1 cellular context compared by ENCODE assay signal in the genomic region with DNA sequence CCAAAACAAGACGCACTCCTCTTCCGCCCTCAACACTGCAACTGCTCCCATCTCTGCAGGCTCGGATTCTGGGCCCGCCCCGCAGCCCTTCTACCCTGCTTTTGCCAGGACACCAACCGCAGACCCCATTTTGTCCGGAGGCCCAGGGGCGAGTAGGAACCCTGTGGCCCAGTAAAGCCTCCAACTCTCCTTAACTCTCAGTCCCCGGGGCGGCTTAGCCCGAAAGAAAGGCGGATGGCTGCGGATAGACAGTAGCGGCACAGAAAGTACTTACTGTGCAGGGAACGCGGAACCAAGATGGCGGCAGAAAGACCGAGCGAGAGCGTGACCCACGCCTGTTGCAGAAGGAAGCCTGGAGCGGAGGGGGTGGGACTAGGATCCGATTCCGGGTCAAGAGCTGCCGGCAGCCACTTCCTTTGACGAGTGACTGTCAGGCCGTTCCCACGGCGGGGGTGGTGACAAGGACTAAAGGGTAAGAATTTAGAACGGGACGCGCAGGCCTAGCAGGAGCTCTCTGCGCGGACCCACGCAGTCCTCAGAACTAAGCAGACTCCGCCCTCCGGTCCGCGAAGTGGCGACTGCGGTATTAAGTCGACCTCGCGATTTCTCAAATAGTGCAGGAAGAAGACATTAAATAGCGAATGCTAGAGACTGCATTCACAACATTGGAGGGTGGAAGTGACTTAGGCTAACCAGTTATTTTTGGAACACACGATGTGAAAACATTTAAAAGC.
TF ChIP-seq lines count a peak whose summit lies in the region.

TSS of gene NACA (minus strand) at position 311 of the 734 bp plus-strand sequence. CDS start 778 bp downstream, outside the sequence.

TF ChIP-seq in HepG2, 621 proteins besides CTCF, POLR2A, EP300 and RAD21 (continued from another document and continues in another):
- TF ChIP-seq, protein P1, sequence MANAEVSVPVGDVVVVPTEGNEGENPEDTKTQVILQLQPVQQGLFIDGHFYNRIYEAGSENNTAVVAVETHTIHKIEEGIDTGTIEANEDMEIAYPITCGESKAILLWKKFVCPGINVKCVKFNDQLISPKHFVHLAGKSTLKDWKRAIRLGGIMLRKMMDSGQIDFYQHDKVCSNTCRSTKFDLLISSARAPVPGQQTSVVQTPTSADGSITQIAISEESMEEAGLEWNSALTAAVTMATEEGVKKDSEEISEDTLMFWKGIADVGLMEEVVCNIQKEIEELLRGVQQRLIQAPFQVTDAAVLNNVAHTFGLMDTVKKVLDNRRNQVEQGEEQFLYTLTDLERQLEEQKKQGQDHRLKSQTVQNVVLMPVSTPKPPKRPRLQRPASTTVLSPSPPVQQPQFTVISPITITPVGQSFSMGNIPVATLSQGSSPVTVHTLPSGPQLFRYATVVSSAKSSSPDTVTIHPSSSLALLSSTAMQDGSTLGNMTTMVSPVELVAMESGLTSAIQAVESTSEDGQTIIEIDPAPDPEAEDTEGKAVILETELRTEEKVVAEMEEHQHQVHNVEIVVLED (CRISPR knock-in tag; IDR thresholded peaks at IDR 0.05; ENCODE audit: borderline replicate concordance): peak; percentile 96
- no peak for TF ChIP-seq ZNF724P (CRISPR knock-in tag; IDR thresholded peaks at IDR 0.05; ENCODE audit: borderline replicate concordance)
- 0 out of 2 replicates have a peak, but pooled peaks have one; percentile 51 for TF ChIP-seq KLF9 (CRISPR knock-in tag; IDR thresholded peaks at IDR 0.05; ENCODE audit: low read depth)
- TF ChIP-seq ZNF570 (CRISPR knock-in tag; IDR thresholded peaks at IDR 0.05; ENCODE audit: borderline replicate concordance): no peak
- TF ChIP-seq ZKSCAN8 (CRISPR knock-in tag; IDR thresholded peaks at IDR 0.05; ENCODE audit: borderline replicate concordance): 0 out of 2 replicates have a peak, but pooled peaks have one; percentile 13
- no peak for TF ChIP-seq RFX1 (IDR thresholded peaks at IDR 0.05)
- TF ChIP-seq CHD4 (IDR thresholded peaks at IDR 0.05; ENCODE audit: borderline replicate concordance, low read length): no peak
- peak; percentile 99 for TF ChIP-seq DMAP1 (CRISPR knock-in tag; IDR thresholded peaks at IDR 0.05)
- TF ChIP-seq ZNF383 (CRISPR knock-in tag; IDR thresholded peaks at IDR 0.05; ENCODE audit: borderline replicate concordance): no peak
- no peak for TF ChIP-seq TEAD2 (CRISPR knock-in tag; IDR thresholded peaks at IDR 0.05)
- TF ChIP-seq, protein P2, sequence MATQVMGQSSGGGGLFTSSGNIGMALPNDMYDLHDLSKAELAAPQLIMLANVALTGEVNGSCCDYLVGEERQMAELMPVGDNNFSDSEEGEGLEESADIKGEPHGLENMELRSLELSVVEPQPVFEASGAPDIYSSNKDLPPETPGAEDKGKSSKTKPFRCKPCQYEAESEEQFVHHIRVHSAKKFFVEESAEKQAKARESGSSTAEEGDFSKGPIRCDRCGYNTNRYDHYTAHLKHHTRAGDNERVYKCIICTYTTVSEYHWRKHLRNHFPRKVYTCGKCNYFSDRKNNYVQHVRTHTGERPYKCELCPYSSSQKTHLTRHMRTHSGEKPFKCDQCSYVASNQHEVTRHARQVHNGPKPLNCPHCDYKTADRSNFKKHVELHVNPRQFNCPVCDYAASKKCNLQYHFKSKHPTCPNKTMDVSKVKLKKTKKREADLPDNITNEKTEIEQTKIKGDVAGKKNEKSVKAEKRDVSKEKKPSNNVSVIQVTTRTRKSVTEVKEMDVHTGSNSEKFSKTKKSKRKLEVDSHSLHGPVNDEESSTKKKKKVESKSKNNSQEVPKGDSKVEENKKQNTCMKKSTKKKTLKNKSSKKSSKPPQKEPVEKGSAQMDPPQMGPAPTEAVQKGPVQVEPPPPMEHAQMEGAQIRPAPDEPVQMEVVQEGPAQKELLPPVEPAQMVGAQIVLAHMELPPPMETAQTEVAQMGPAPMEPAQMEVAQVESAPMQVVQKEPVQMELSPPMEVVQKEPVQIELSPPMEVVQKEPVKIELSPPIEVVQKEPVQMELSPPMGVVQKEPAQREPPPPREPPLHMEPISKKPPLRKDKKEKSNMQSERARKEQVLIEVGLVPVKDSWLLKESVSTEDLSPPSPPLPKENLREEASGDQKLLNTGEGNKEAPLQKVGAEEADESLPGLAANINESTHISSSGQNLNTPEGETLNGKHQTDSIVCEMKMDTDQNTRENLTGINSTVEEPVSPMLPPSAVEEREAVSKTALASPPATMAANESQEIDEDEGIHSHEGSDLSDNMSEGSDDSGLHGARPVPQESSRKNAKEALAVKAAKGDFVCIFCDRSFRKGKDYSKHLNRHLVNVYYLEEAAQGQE (IDR thresholded peaks at IDR 0.05; ENCODE audit: borderline replicate concordance in 1 of 2, low read depth in 1 of 2, low read length in 2 of 2): peak in 1 of 2 experiments; percentile 77; a peak in 1 of 4 replicates
- TF ChIP-seq, protein P3, sequence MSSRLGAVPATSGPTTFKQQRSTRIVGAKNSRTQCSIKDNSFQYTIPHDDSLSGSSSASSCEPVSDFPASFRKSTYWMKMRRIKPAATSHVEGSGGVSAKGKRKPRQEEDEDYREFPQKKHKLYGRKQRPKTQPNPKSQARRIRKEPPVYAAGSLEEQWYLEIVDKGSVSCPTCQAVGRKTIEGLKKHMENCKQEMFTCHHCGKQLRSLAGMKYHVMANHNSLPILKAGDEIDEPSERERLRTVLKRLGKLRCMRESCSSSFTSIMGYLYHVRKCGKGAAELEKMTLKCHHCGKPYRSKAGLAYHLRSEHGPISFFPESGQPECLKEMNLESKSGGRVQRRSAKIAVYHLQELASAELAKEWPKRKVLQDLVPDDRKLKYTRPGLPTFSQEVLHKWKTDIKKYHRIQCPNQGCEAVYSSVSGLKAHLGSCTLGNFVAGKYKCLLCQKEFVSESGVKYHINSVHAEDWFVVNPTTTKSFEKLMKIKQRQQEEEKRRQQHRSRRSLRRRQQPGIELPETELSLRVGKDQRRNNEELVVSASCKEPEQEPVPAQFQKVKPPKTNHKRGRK (CRISPR knock-in tag; IDR thresholded peaks at IDR 0.05): peak; percentile 43; the same call in 1 of the 2 replicates
- no peak for TF ChIP-seq ATM (IDR thresholded peaks at IDR 0.05; ENCODE audit: borderline replicate concordance)
- peak; percentile 81 for TF ChIP-seq POGK (CRISPR knock-in tag; conservative IDR thresholded peaks at IDR 0.05)
- 0 out of 2 replicates have a peak, but pooled peaks have one; percentile 60 for TF ChIP-seq ZNF546 (CRISPR knock-in tag; conservative IDR thresholded peaks at IDR 0.05)
- TF ChIP-seq ZNF263 (CRISPR knock-in tag; IDR thresholded peaks at IDR 0.05): 0 out of 2 replicates have a peak, but pooled peaks have one; percentile 23
- TF ChIP-seq, protein P4, sequence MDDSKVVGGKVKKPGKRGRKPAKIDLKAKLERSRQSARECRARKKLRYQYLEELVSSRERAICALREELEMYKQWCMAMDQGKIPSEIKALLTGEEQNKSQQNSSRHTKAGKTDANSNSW (CRISPR knock-in tag; IDR thresholded peaks at IDR 0.05; ENCODE audit: borderline replicate concordance): no peak; the same call in 1 of the 2 replicates
- TF ChIP-seq SATB2 (CRISPR knock-in tag; IDR thresholded peaks at IDR 0.05): no peak
- TF ChIP-seq ZNF704 (CRISPR knock-in tag; IDR thresholded peaks at IDR 0.05; ENCODE audit: borderline replicate concordance): peak; percentile 94; the same call in 1 of the 2 replicates
- TF ChIP-seq, protein P5, sequence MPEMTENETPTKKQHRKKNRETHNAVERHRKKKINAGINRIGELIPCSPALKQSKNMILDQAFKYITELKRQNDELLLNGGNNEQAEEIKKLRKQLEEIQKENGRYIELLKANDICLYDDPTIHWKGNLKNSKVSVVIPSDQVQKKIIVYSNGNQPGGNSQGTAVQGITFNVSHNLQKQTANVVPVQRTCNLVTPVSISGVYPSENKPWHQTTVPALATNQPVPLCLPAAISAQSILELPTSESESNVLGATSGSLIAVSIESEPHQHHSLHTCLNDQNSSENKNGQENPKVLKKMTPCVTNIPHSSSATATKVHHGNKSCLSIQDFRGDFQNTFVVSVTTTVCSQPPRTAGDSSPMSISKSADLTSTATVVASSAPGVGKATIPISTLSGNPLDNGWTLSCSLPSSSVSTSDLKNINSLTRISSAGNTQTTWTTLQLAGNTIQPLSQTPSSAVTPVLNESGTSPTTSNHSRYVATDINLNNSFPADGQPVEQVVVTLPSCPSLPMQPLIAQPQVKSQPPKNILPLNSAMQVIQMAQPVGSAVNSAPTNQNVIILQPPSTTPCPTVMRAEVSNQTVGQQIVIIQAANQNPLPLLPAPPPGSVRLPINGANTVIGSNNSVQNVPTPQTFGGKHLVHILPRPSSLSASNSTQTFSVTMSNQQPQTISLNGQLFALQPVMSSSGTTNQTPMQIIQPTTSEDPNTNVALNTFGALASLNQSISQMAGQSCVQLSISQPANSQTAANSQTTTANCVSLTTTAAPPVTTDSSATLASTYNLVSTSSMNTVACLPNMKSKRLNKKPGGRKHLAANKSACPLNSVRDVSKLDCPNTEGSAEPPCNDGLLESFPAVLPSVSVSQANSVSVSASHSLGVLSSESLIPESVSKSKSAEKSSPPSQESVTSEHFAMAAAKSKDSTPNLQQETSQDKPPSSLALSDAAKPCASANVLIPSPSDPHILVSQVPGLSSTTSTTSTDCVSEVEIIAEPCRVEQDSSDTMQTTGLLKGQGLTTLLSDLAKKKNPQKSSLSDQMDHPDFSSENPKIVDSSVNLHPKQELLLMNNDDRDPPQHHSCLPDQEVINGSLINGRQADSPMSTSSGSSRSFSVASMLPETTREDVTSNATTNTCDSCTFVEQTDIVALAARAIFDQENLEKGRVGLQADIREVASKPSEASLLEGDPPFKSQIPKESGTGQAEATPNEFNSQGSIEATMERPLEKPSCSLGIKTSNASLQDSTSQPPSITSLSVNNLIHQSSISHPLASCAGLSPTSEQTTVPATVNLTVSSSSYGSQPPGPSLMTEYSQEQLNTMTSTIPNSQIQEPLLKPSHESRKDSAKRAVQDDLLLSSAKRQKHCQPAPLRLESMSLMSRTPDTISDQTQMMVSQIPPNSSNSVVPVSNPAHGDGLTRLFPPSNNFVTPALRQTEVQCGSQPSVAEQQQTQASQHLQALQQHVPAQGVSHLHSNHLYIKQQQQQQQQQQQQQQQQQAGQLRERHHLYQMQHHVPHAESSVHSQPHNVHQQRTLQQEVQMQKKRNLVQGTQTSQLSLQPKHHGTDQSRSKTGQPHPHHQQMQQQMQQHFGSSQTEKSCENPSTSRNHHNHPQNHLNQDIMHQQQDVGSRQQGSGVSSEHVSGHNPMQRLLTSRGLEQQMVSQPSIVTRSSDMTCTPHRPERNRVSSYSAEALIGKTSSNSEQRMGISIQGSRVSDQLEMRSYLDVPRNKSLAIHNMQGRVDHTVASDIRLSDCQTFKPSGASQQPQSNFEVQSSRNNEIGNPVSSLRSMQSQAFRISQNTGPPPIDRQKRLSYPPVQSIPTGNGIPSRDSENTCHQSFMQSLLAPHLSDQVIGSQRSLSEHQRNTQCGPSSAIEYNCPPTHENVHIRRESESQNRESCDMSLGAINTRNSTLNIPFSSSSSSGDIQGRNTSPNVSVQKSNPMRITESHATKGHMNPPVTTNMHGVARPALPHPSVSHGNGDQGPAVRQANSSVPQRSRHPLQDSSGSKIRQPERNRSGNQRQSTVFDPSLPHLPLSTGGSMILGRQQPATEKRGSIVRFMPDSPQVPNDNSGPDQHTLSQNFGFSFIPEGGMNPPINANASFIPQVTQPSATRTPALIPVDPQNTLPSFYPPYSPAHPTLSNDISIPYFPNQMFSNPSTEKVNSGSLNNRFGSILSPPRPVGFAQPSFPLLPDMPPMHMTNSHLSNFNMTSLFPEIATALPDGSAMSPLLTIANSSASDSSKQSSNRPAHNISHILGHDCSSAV (CRISPR knock-in tag; IDR thresholded peaks at IDR 0.05; ENCODE audit: borderline replicate concordance): no peak; the same call in 1 of the 2 replicates
- TF ChIP-seq NAIF1 (CRISPR knock-in tag; IDR thresholded peaks at IDR 0.05; ENCODE audit: borderline replicate concordance): peak; percentile 78
- TF ChIP-seq NPAS2 (CRISPR knock-in tag; IDR thresholded peaks at IDR 0.05; ENCODE audit: borderline replicate concordance): no peak
- no peak for TF ChIP-seq E2F2 (CRISPR knock-in tag; IDR thresholded peaks at IDR 0.05; ENCODE audit: borderline replicate concordance)
- TF ChIP-seq ZBTB38 (CRISPR knock-in tag; IDR thresholded peaks at IDR 0.05): peak; percentile 89
- no peak for TF ChIP-seq ZNF615 (CRISPR knock-in tag; IDR thresholded peaks at IDR 0.05; ENCODE audit: borderline replicate concordance)
- TF ChIP-seq ZNF616 (CRISPR knock-in tag; IDR thresholded peaks at IDR 0.05; ENCODE audit: low read depth): peak; percentile 65; the same call in 1 of the 2 replicates
- TF ChIP-seq ZNF180 (CRISPR knock-in tag; IDR thresholded peaks at IDR 0.05; ENCODE audit: borderline replicate concordance, low read depth): 0 out of 2 replicates have a peak, but pooled peaks have one; percentile 73
- peak; percentile 21 for TF ChIP-seq SKI (IDR thresholded peaks at IDR 0.05; ENCODE audit: partially characterized antibody)
- TF ChIP-seq PCBP2 (optimal IDR thresholded peaks at IDR 0.05; ENCODE audit: low read depth, low read length, poor library complexity, severe bottlenecking): no peak
- no peak for TF ChIP-seq ELK4 (CRISPR knock-in tag; IDR thresholded peaks at IDR 0.05; ENCODE audit: borderline replicate concordance)
